ENCODE assay signal across 8 cellular contexts in the genomic region with DNA sequence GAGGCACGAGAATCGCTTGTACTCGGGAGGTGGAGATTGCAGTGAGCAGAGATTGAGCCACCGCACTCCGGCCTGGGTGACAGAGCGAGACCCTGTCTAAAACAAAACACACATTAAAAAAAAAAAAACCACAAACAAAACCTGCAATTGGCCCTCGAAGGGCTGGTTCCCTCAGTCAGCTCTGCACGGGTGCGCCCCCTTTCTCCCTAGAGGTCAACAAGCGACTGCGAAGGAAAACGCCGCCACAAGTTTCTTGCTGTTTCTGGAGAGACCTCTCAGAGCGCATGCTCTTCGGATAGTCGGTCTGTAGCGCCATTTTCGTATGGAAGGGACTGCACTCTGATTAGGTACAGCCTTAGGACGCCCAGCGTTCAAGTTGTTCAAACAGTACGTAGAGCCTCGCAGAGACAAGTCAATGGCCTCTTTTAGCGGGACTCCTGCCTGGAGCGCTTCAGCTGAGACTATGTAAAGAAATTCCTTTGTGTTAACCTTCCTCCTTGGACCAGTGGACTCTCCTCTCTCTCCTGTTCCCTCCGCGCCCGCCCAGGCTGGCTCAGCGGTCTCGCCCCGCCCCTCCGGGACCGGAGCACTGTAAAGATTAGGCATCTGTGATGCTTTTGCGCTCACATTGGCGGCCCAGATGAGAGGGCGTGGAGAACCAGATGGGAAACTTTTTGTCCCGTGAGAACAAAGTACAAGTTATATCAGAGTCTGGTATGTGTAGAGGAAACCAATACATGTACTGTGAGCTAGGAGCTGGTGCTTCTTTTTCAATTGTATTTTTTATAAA. TPM values are rescaled to one million over a fixed set of nuclear protein-coding genes. Genes with fewer than 3 reads are reported as not detected.
DNase-seq lines count a peak whose midpoint lies in the region; ATAC-seq and TF ChIP-seq lines count a peak whose summit lies in the region.

No MANE protein-coding gene starts in this region.

- 0 to 2% methylated on average over 36 of the region's 36 CpGs for WGBS in testis, 2 donors

- peak overlapping the region; percentile 85 for H3K4me3 ChIP-seq in testis

- peaks cover 9% of the 10 kb centered on the region for H3K27me3 Mint-ChIP-seq in HFFc6 (ENCODE audit: insufficient read depth)

- H3K27me3 ChIP-seq in testis: no peaks in the 10 kb centered on the region

- no peaks in the 10 kb centered on the region for H3K36me3 ChIP-seq in testis (ENCODE audit: low read depth, missing control alignments)

- peaks cover 40% of the 10 kb centered on the region for H3K4me1 Mint-ChIP-seq in HFFc6 (ENCODE audit: low read depth)

- POLR2A ChIA-PET in GM10248 (lab: Yijun Ruan, JAX): interaction anchor here (1.2 kb wide), 1 partner anchor 26 kb away, joined by 6 read pairs; no protein-coding TSS in a partner anchor

- no peaks in the 10 kb centered on the region for H3K4me1 ChIP-seq in testis

- H3K9me3 ChIP-seq in testis: no peaks in the 10 kb centered on the region

- peak overlapping the region; percentile 86 to 91 for H3K27ac ChIP-seq in testis

- H3K4me3 Mint-ChIP-seq in HFFc6: peak overlapping the region; percentile 98

- intact Hi-C loops in testis (cut with DNase I; ENCODE audit: low total_unique reads): no loop called here

- no peaks in the 10 kb centered on the region for H3K36me3 Mint-ChIP-seq in HFFc6 (ENCODE audit: low read depth)

- no peak for TF ChIP-seq POLR2A in testis (IDR thresholded peaks at IDR 0.05)

- TF ChIP-seq CTCF in GM10248 (IDR thresholded peaks at IDR 0.05; ENCODE audit: control extremely low read depth, extremely low read depth, low read depth, missing control alignments) (peak; percentile 62), HFFc6 (IDR thresholded peaks at IDR 0.05) (peak; percentile 68), omental fat pad (IDR thresholded peaks at IDR 0.05) (no peak), testis (IDR thresholded peaks at IDR 0.05) (no peak)

- CTCF ChIA-PET in GM10248 (lab: Yijun Ruan, JAX): interaction anchor here (0.6 to 2.3 kb wide), 9 partner anchors 9 to 236 kb away, joined by 3 to 12 read pairs (median 3); no protein-coding TSS in a partner anchor

- H3K9me3 Mint-ChIP-seq in HFFc6: no peaks in the 10 kb centered on the region

- peak; percentile 88 for ATAC-seq in omental fat pad (ENCODE audit: low FRiP score)

- peak overlapping the region; percentile 99 for H3K27ac Mint-ChIP-seq in HFFc6

- peak; percentile 82 for DNase-seq in GM10248 (ENCODE audit: extremely low spot score)
- peak; percentile 90 for DNase-seq in HFFc6
- DNase-seq in MV-4-11 (lab: John Stamatoyannopoulos, UW): peak; percentile 97
- DNase-seq in SK-N-DZ (ENCODE audit: low spot score): peak; percentile 96
- peak; percentile 89 for DNase-seq in activated naive CD4-positive, alpha-beta T cell treated with anti-CD3 and anti-CD28 coated beads, Interleukin-2, amount 50 U/mL, for 16 hours
- DNase-seq in glomerular visceral epithelial cell (ENCODE audit: extremely low spot score): peak; percentile 91
- peak; percentile 79 for DNase-seq in omental fat pad (ENCODE audit: low spot score)
- peak; percentile 95 for DNase-seq in testis

RNA-seq across cellular contexts. Expression of gene CDC14A, which starts 1.0 kb away (rescaled TPM):
- total RNA-seq in HFFc6 (2021; fragmentation: NEBNext Ultra II Directional; extraction: Animal tissue kit (Norgen Biotek cat#: 25700)): 1 to 10 TPM; 2.4 to 5.1 (median 3.0) TPM
- 6.2 and 7.1 TPM in 2 replicates for polyA plus RNA-seq in SK-N-DZ (2014; cell fraction: cytosol; rRNA removed)
- polyA plus RNA-seq in SK-N-DZ (2014; cell fraction: nucleus; rRNA removed): 9.1 and 9.9 TPM in 2 replicates
- total RNA-seq in omental fat pad (10 to 100 TPM in 3 of 4 donors, 1 to 10 TPM in 1; 9.4 to 39.9 (median 13.4) TPM), testis (10 to 100 TPM; 28.3 to 40.6 TPM)
- polyA plus RNA-seq in testis (ENCODE audit: insufficient read depth, low read depth, low replicate concordance): 55.9 TPM

Comparison
In these comparisons a context has a peak if more than half of its experiments do, and no peak if none do; other contexts are left out.
1. Peak in every context shown above with its lines: DNase-seq, ATAC-seq, H3K4me3 ChIP-seq and H3K27ac ChIP-seq.
2. CTCF ChIP-seq: peak in GM10248 (single experiment) and HFFc6 (single experiment); none in omental fat pad (0 of 3) and testis (0 of 3).